Comparison of ENCODE assay signal across 11 cellular contexts in the genomic region with DNA sequence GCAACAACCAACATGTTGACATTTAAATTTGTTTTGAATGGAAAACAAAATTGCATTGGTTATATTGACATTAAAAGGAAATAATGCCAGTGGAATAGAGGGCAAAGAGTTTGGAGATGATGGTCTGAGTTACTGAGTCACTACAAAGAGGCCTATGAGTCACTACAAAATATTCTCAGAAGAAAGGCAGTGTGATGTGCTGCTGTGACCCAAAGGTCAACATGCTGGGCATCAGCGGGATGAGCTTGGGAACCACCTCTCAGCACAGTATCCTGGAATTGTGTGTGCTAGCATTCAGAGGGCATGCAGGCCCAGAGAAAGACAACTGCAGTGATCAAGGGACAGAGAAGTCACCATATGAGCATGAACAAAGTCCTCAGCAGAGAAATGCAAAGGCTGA. TPM values are rescaled to one million over a fixed set of nuclear protein-coding genes. Genes with fewer than 3 reads are reported as not detected.
A peak's percentile ranks its signal among the peaks of the same experiment; 100 is the strongest.
DNase-seq lines count a peak whose midpoint lies in the region; ATAC-seq and TF ChIP-seq lines count a peak whose summit lies in the region.
"Had no signal": no experiment of that assay in that cellular context is flagged by ENCODE, and none has a peak within 500 bp of the region (broad histone marks: within the 10 kb centered on the region; RNA-seq: fewer than 3 reads in every experiment).

No MANE protein-coding gene starts in this region.

- DNase-seq in NCI-H2227 (lab: John Stamatoyannopoulos, UW; ENCODE audit: unreplicated experiment) (peak; percentile 1), NCI-H2227 treated with DMSO at 0.1 percent for 48 hours (lab: John Stamatoyannopoulos, UW) (no peak), RPMI7951 (ENCODE audit: low read depth) (peak; percentile 75), epithelial cell of esophagus (ENCODE audit: low read depth) (peak; percentile 24), Peyer's patch (no peak)
- no peak for DNase-seq in stimulated activated effector memory CD8-positive, alpha-beta T cell treated with anti-CD3 and anti-CD28 coated beads, Interleukin-12 subunit alpha, Interleukin-12 subunit beta, amount 100 ng/mL, for 72 hours (ENCODE audit: low spot score in 2 of 2)
- no peak for DNase-seq in activated CD4-positive, alpha-beta T cell treated with anti-CD3 and anti-CD28 coated beads, Interleukin-2, amount 50 U/mL, for 48 hours
- DNase-seq: activated T-cell treated with anti-CD3 and anti-CD28 coated beads, Interleukin-2, amount 50 U/mL, for 1 hour; NCI-H2081 treated with DMSO at 0.1 percent for 48 hours had no signal

- peaks cover 26% of the 10 kb centered on the region for H3K4me1 Mint-ChIP-seq in stimulated activated effector memory CD8-positive, alpha-beta T cell treated with anti-CD3 and anti-CD28 coated beads, Interleukin-12 subunit alpha, Interleukin-12 subunit beta, amount 100 ng/mL, for 72 hours

- no peak overlapping the region for H3K27ac ChIP-seq in Peyer's patch
- H3K27ac ChIP-seq: SJCRH30 had no signal

- H3K4me3 ChIP-seq in epithelial cell of esophagus (ENCODE audit: low read length) (no peak overlapping the region), Peyer's patch (no peak overlapping the region)
- H3K4me3 ChIP-seq: SJCRH30 had no signal

- H3K27ac Mint-ChIP-seq in stimulated activated effector memory CD8-positive, alpha-beta T cell treated with anti-CD3 and anti-CD28 coated beads, Interleukin-12 subunit alpha, Interleukin-12 subunit beta, amount 100 ng/mL, for 72 hours, result no peak overlapping the region

- no peak for TF ChIP-seq POLR2A in Peyer's patch (IDR thresholded peaks at IDR 0.05)

- H3K36me3 Mint-ChIP-seq in stimulated activated effector memory CD8-positive, alpha-beta T cell treated with anti-CD3 and anti-CD28 coated beads, Interleukin-12 subunit alpha, Interleukin-12 subunit beta, amount 100 ng/mL, for 72 hours, result peaks cover 25% of the 10 kb centered on the region

- H3K36me3 ChIP-seq in Peyer's patch, result no peaks in the 10 kb centered on the region
- H3K36me3 ChIP-seq: SJCRH30 had no signal

- ATAC-seq in stimulated activated effector memory CD8-positive, alpha-beta T cell treated with anti-CD3 and anti-CD28 coated beads, Interleukin-12 subunit alpha, Interleukin-12 subunit beta, amount 100 ng/mL, for 72 hours, result no peak
- no peak for ATAC-seq in GM19467 (IDR thresholded peaks at IDR 0.05; ENCODE audit: unreplicated experiment)

- no peak for TF ChIP-seq CTCF in epithelial cell of esophagus (IDR thresholded peaks at IDR 0.05; ENCODE audit: insufficient read depth, low read depth, low read length, missing control alignments)
- TF ChIP-seq CTCF in Peyer's patch (IDR thresholded peaks at IDR 0.05), result no peak

- H3K27me3 ChIP-seq in Peyer's patch, result no peaks in the 10 kb centered on the region
- H3K27me3 ChIP-seq: SJCRH30 had no signal

- H3K9me3 ChIP-seq in Peyer's patch, result no peaks in the 10 kb centered on the region
- H3K9me3 ChIP-seq: SJCRH30 had no signal

- no peaks in the 10 kb centered on the region for H3K9me3 Mint-ChIP-seq in stimulated activated effector memory CD8-positive, alpha-beta T cell treated with anti-CD3 and anti-CD28 coated beads, Interleukin-12 subunit alpha, Interleukin-12 subunit beta, amount 100 ng/mL, for 72 hours

- H3K4me3 Mint-ChIP-seq in stimulated activated effector memory CD8-positive, alpha-beta T cell treated with anti-CD3 and anti-CD28 coated beads, Interleukin-12 subunit alpha, Interleukin-12 subunit beta, amount 100 ng/mL, for 72 hours, result peak overlapping the region; percentile 45

- peaks cover 0 to 7% (median 0%) of the 10 kb centered on the region in 4 donors for H3K4me1 ChIP-seq in Peyer's patch
- H3K4me1 ChIP-seq: SJCRH30 had no signal

RNA-seq across cellular contexts. Expression of a gene that starts 2.8 kb away (rescaled TPM):
- total RNA-seq in RPMI7951 (2014; rRNA removed; shearing (Covaris generic)), result 22.7 and 23.6 TPM in 2 replicates
- 10 to 100 TPM in 2 of 4 donors, 1 to 10 TPM in 2; 3.8 to 20.6 (median 11.8) TPM for total RNA-seq in Peyer's patch

RNA-seq across cellular contexts. Expression of a gene that starts 2.8 kb away (rescaled TPM):
- total RNA-seq in RPMI7951 (2014; rRNA removed; shearing (Covaris generic)), result 2.3 TPM in 2 replicates
- 1 to 10 TPM; 1.2 to 8.3 (median 4.2) TPM for total RNA-seq in Peyer's patch

RNA-seq across cellular contexts. Expression of a gene that starts 3.1 kb away (rescaled TPM):
- total RNA-seq in RPMI7951 (2014; rRNA removed; shearing (Covaris generic)), result 9.3 and 12.9 TPM in 2 replicates
- 10 to 100 TPM; 14.7 to 24.8 (median 18.6) TPM for total RNA-seq in Peyer's patch

RNA-seq across cellular contexts. Expression of a gene that starts 41.5 kb away (rescaled TPM):
- 57.1 and 71.6 TPM in 2 replicates for total RNA-seq in RPMI7951 (2014; rRNA removed; shearing (Covaris generic))
- total RNA-seq in Peyer's patch, result 10 to 100 TPM; 20.7 to 41.7 (median 35.1) TPM

RNA-seq across cellular contexts. Expression of a gene that starts 45.6 kb away (rescaled TPM):
- total RNA-seq in RPMI7951 (2014; rRNA removed; shearing (Covaris generic)), result 0.98 and 1.9 TPM in 2 replicates
- total RNA-seq in Peyer's patch, result 10 to 100 TPM in 1 of 4 donors, 1 to 10 TPM in 3; 1.5 to 19.8 (median 4.6) TPM

Comparison
In these comparisons a context has a peak if more than half of its experiments do, and no peak if none do; other contexts are left out.
1. DNase-seq: peak in NCI-H2227 (single experiment), RPMI7951 (single experiment) and epithelial cell of esophagus (single experiment); none in NCI-H2227 treated with DMSO at 0.1 percent for 48 hours (single experiment), stimulated activated effector memory CD8-positive, alpha-beta T cell treated with anti-CD3 and anti-CD28 coated beads, Interleukin-12 subunit alpha, Interleukin-12 subunit beta, amount 100 ng/mL, for 72 hours (0 of 2), Peyer's patch (0 of 3) and activated CD4-positive, alpha-beta T cell treated with anti-CD3 and anti-CD28 coated beads, Interleukin-2, amount 50 U/mL, for 48 hours (0 of 2).